ENCODE assay signal across 9 cellular contexts in genomic region chr2:10449838-10450691, GRCh38. TPM values are rescaled to one million over a fixed set of nuclear protein-coding genes. Genes with fewer than 3 reads are reported as not detected.
DNase-seq lines count a peak whose midpoint lies in the region; ATAC-seq, FAIRE-seq and TF ChIP-seq lines count a peak whose summit lies in the region.
"Had no signal": no experiment of that assay in that cellular context is flagged by ENCODE, and none has a peak within 500 bp of the region (broad histone marks: within the 10 kb centered on the region; RNA-seq: fewer than 3 reads in every experiment).

No MANE protein-coding gene starts in this region.

- peaks cover 39% of the 10 kb centered on the region for H3K79me2 ChIP-seq in Loucy (ENCODE audit: insufficient read depth, low read length)

- H3K9me3 ChIP-seq in CD8-positive, alpha-beta memory T cell (ENCODE audit: low read length), result no peaks in the 10 kb centered on the region
- no peaks in the 10 kb centered on the region for H3K9me3 ChIP-seq in Loucy (ENCODE audit: insufficient read depth, low read depth, low read length)

- H3K4me3 Mint-ChIP-seq in CD8-positive, alpha-beta memory T cell, result peak overlapping the region; percentile 44 to 80 (median 77)
- peak overlapping the region; percentile 38 to 92 (median 82) for H3K4me3 Mint-ChIP-seq in naive B cell

- H3K9me3 Mint-ChIP-seq in CD8-positive, alpha-beta memory T cell, result no peaks in the 10 kb centered on the region
- H3K9me3 Mint-ChIP-seq in naive B cell, result no peaks in the 10 kb centered on the region

- no peak for ATAC-seq in naive B cell (ENCODE audit: low read depth in 2 of 2)
- ATAC-seq in HG02610 (IDR thresholded peaks at IDR 0.05; ENCODE audit: unreplicated experiment), result no peak
- no peak for ATAC-seq in HG02759 (IDR thresholded peaks at IDR 0.05; ENCODE audit: unreplicated experiment)

- peaks cover 0 to 2% of the 10 kb centered on the region in 2 donors for H3K27me3 Mint-ChIP-seq in CD8-positive, alpha-beta memory T cell
- no peaks in the 10 kb centered on the region for H3K27me3 Mint-ChIP-seq in naive B cell

- H3K4me1 ChIP-seq in CD8-positive, alpha-beta memory T cell (ENCODE audit: insufficient read depth, low read length), result peaks cover 33% of the 10 kb centered on the region
- peaks cover 40% of the 10 kb centered on the region for H3K4me1 ChIP-seq in Loucy (ENCODE audit: insufficient read depth, low read length, poor library complexity, severe bottlenecking)

- TF ChIP-seq CTCF in Loucy (conservative IDR thresholded peaks at IDR 0.05; ENCODE audit: low read length) (no peak), bronchial epithelial cell (IDR thresholded peaks at IDR 0.05; ENCODE audit: insufficient read depth, low read length, severe bottlenecking) (no peak)

- no peaks in the 10 kb centered on the region for H3F3A ChIP-seq in Loucy (ENCODE audit: low read depth)

- CTCF ChIA-PET in CD8-positive, alpha-beta memory T cell (lab: Charles Lee), result interaction anchor here (0.6 to 6.0 kb wide), 3 partner anchors 16 to 342 kb away, joined by 4 to 50 read pairs (median 4); no protein-coding TSS in a partner anchor

- H3K27ac Mint-ChIP-seq in CD8-positive, alpha-beta memory T cell, result peak overlapping the region in 7 of 8 donors; percentile 6 to 93 (median 64)
- peak overlapping the region in 4 of 6 donors; percentile 40 to 97 (median 69) for H3K27ac Mint-ChIP-seq in naive B cell

- H3K9ac ChIP-seq in Loucy (ENCODE audit: low read depth, low read length, poor library complexity, severe bottlenecking), result peak overlapping the region; percentile 97

- peaks cover 23 to 37% (median 30%) of the 10 kb centered on the region in 3 donors for H3K4me1 Mint-ChIP-seq in CD8-positive, alpha-beta memory T cell
- peaks cover 8 to 43% (median 17%) of the 10 kb centered on the region in 3 donors for H3K4me1 Mint-ChIP-seq in naive B cell

- H3K27ac ChIP-seq in CD8-positive, alpha-beta memory T cell (ENCODE audit: low read depth, low read length), result peak overlapping the region; percentile 6

- H3K9me2 ChIP-seq in Loucy (replicated peaks; ENCODE audit: low read depth, low read length), result no peaks in the 10 kb centered on the region

- FAIRE-seq in bronchial epithelial cell (lab: Jason Lieb, UNC), result no peak

- no peak overlapping the region for H2AFZ ChIP-seq in Loucy (ENCODE audit: low read length)

- H3K4me2 ChIP-seq in Loucy (ENCODE audit: low read depth, low read length, poor library complexity, severe bottlenecking), result peak overlapping the region; percentile 99

- peak in 1 of 5 donors; percentile 40 for DNase-seq in CD8-positive, alpha-beta memory T cell
- DNase-seq in bronchial epithelial cell (ENCODE audit: low read depth) (peak; percentile 63), naive B cell (no peak), NCI-H1105 treated with DMSO at 0.1 percent for 48 hours (lab: John Stamatoyannopoulos, UW) (no peak)
- DNase-seq in activated CD8-positive, alpha-beta memory T cell treated with anti-CD3 and anti-CD28 coated beads, Interleukin-2, amount 50 U/mL, for 48 hours, result no peak
- DNase-seq: activated effector memory CD4-positive, alpha-beta T cell treated with anti-CD3 and anti-CD28 coated beads, Interleukin-2, amount 50 U/mL, for 16 hours had no signal

- no peaks in the 10 kb centered on the region for H3K27me3 ChIP-seq in CD8-positive, alpha-beta memory T cell (ENCODE audit: insufficient read depth, low read length, poor library complexity, severe bottlenecking)
- H3K27me3 ChIP-seq in Loucy (ENCODE audit: insufficient read depth, low read length, poor library complexity, severe bottlenecking) (no peaks in the 10 kb centered on the region), bronchial epithelial cell (ENCODE audit: control insufficient read depth, insufficient read depth, low read length) (no peaks in the 10 kb centered on the region)

- POLR2A ChIA-PET in CD8-positive, alpha-beta memory T cell (lab: Charles Lee), result interaction anchor here (0.6 to 0.7 kb wide), 2 partner anchors 54 to 365 kb away, joined by 4 read pairs; no protein-coding TSS in a partner anchor

- peaks cover 0 to 9% (median 0%) of the 10 kb centered on the region in 3 donors for H3K36me3 Mint-ChIP-seq in CD8-positive, alpha-beta memory T cell
- H3K36me3 Mint-ChIP-seq in naive B cell, result peaks cover 0 to under 1% of the 10 kb centered on the region in 2 donors

- H3K4me3 ChIP-seq in CD8-positive, alpha-beta memory T cell (ENCODE audit: low read length), result no peak overlapping the region
- peak overlapping the region; percentile 94 for H3K4me3 ChIP-seq in Loucy (ENCODE audit: low read length, poor library complexity, severe bottlenecking)
- no peak overlapping the region for H3K4me3 ChIP-seq in bronchial epithelial cell (ENCODE audit: low read depth, low read length)

- no peaks in the 10 kb centered on the region for H3K36me3 ChIP-seq in CD8-positive, alpha-beta memory T cell (ENCODE audit: insufficient read depth, low read length)
- no peaks in the 10 kb centered on the region for H3K36me3 ChIP-seq in Loucy (ENCODE audit: insufficient read depth, low read length)
- peaks cover 1% of the 10 kb centered on the region for H3K36me3 ChIP-seq in bronchial epithelial cell (ENCODE audit: control insufficient read depth, insufficient read depth, low read length)

- H4K20me1 ChIP-seq in Loucy (ENCODE audit: insufficient read depth, low read length, poor library complexity, severe bottlenecking), result peaks cover 25% of the 10 kb centered on the region

RNA-seq across cellular contexts. Expression of gene ODC1, which starts 1.9 kb away (rescaled TPM):
- 100 to 1,000 TPM; 565 to 566 TPM for total RNA-seq in CD8-positive, alpha-beta memory T cell
- 57.1 TPM for polyA plus RNA-seq in CD8-positive, alpha-beta memory T cell
- total RNA-seq in bronchial epithelial cell, result 319 and 715 TPM in 2 replicates
- 100 to 1,000 TPM; 142 to 202 (median 165) TPM for polyA plus RNA-seq in naive B cell (ENCODE audit: low read depth in 6 of 6)
